In the genomic region with DNA sequence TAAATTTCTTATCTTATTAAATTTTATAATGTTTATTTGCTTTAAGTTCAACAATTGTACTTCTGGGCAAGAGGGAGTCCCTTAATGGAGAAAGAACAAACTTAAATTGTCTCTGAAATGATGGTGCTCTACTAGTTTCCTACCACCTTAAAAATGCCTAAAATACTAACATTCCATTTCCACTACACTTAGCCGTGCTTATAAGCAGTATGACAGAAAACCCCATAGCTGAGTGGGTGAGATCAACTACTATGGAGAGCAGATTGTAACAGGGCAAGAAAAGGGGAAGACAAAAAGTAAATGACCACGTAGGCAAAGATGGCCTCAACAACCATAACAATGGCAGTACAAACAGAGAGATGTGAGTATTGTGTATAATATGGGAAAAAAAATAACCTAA, we compare ENCODE assay signal across 29 cellular contexts.
"Had no signal": no experiment of that assay in that cellular context is flagged by ENCODE, and none has a peak within 500 bp of the region (broad histone marks: within the 10 kb centered on the region; RNA-seq: fewer than 3 reads in every experiment).

No MANE protein-coding gene starts in this region.

- H3K4me1 Mint-ChIP-seq: activated CD4-positive, alpha-beta memory T cell treated with anti-CD3 and anti-CD28 coated beads, Interleukin-2, amount 10 ng/mL, durations not matched to agents 7 days and 5 days had no signal

- H3K9me3 Mint-ChIP-seq: activated CD4-positive, alpha-beta memory T cell treated with anti-CD3 and anti-CD28 coated beads, Interleukin-2, amount 10 ng/mL, durations not matched to agents 7 days and 5 days; activated CD4-positive, alpha-beta T cell treated with anti-CD3 and anti-CD28 coated beads, Interleukin-2, amount 10 ng/mL, durations not matched to agents 7 days and 5 days; activated T-cell treated with anti-CD3 and anti-CD28 coated beads, Interleukin-2, amount 50 U/mL, for 24 hours; naive thymus-derived CD4-positive, alpha-beta T cell; stimulated activated naive B cell treated with anti-CD40 and anti-IgM and Interleukin-4, amounts not matched to agents 10 μg/mL and 1 μg/mL and 100 μg/mL, for 72 hours had no signal

- DNase-seq: activated CD4-positive, alpha-beta memory T cell treated with anti-CD3 and anti-CD28 coated beads, Interleukin-2, amount 10 ng/mL, durations not matched to agents 7 days and 5 days; activated CD4-positive, alpha-beta T cell treated with anti-CD3 and anti-CD28 coated beads, Interleukin-2, amount 10 ng/mL, durations not matched to agents 7 days and 5 days; activated CD4-positive, CD25-positive, alpha-beta regulatory T cell treated with anti-CD3 and anti-CD28 coated beads, Interleukin-2, amount 50 U/mL, for 72 hours; activated CD8-positive, alpha-beta memory T cell treated with anti-CD3 and anti-CD28 coated beads, Interleukin-2, amount 50 U/mL, for 48 hours; activated gamma-delta T cell; activated naive CD4-positive, alpha-beta T cell treated with anti-CD3 and anti-CD28 coated beads, Interleukin-2, amount 50 U/mL, for 16 hours; activated T-cell treated with anti-CD3 and anti-CD28 coated beads, Interleukin-2, amount 50 U/mL, for 24 hours; body of pancreas; cerebellar nuclear complex; islet precursor cell; left ventricle myocardium superior; midbrain; naive thymus-derived CD4-positive, alpha-beta T cell; nucleus accumbens; pancreas; retina; small intestine; stimulated activated CD4-positive, alpha-beta T cell treated with anti-CD3 and anti-CD28 coated beads, Interleukin-4, amount 100 ng/mL, for 4 hours; stimulated activated CD8-positive, alpha-beta memory T cell treated with anti-CD3 and anti-CD28 coated beads, Interleukin-4, amount 100 ng/mL, for 48 hours; stimulated activated naive B cell treated with anti-CD40 and anti-IgM and Interleukin-4, amounts not matched to agents 10 μg/mL and 1 μg/mL and 100 μg/mL, for 72 hours; tibial artery; upper lobe of right lung; WERI-Rb-1 had no signal

- ATAC-seq: body of pancreas; gastroesophageal sphincter; left ventricle myocardium superior; naive thymus-derived CD4-positive, alpha-beta T cell; pancreas; sciatic nerve; stimulated activated naive B cell treated with anti-CD40 and anti-IgM and Interleukin-4, amounts not matched to agents 10 μg/mL and 1 μg/mL and 100 μg/mL, for 72 hours; upper lobe of right lung had no signal

- H3K27ac Mint-ChIP-seq: activated CD4-positive, alpha-beta memory T cell treated with anti-CD3 and anti-CD28 coated beads, Interleukin-2, amount 10 ng/mL, durations not matched to agents 7 days and 5 days; activated CD4-positive, alpha-beta T cell treated with anti-CD3 and anti-CD28 coated beads, Interleukin-2, amount 10 ng/mL, durations not matched to agents 7 days and 5 days; activated T-cell treated with anti-CD3 and anti-CD28 coated beads, Interleukin-2, amount 50 U/mL, for 24 hours; stimulated activated naive B cell treated with anti-CD40 and anti-IgM and Interleukin-4, amounts not matched to agents 10 μg/mL and 1 μg/mL and 100 μg/mL, for 72 hours had no signal

- H3K27me3 ChIP-seq: body of pancreas, gastroesophageal sphincter, hepatocyte, pancreas, suprapubic skin, tibial artery, upper lobe of right lung had no signal

- H3K27me3 Mint-ChIP-seq: activated CD4-positive, alpha-beta memory T cell treated with anti-CD3 and anti-CD28 coated beads, Interleukin-2, amount 10 ng/mL, durations not matched to agents 7 days and 5 days; activated CD4-positive, alpha-beta T cell treated with anti-CD3 and anti-CD28 coated beads, Interleukin-2, amount 10 ng/mL, durations not matched to agents 7 days and 5 days; activated T-cell treated with anti-CD3 and anti-CD28 coated beads, Interleukin-2, amount 50 U/mL, for 24 hours; naive thymus-derived CD4-positive, alpha-beta T cell; stimulated activated naive B cell treated with anti-CD40 and anti-IgM and Interleukin-4, amounts not matched to agents 10 μg/mL and 1 μg/mL and 100 μg/mL, for 72 hours had no signal

- H3K4me3 ChIP-seq: body of pancreas, coronary artery, gastroesophageal sphincter, hepatocyte, pancreas, prostate gland, suprapubic skin, tibial artery, upper lobe of right lung had no signal

- H3K36me3 ChIP-seq: prostate gland had no signal

- H3K27ac ChIP-seq: body of pancreas, coronary artery, gastroesophageal sphincter, hepatocyte, pancreas, prostate gland, suprapubic skin, tibial artery, upper lobe of right lung, WERI-Rb-1 had no signal

- H3K4me1 ChIP-seq: gastroesophageal sphincter, prostate gland, suprapubic skin, tibial artery, upper lobe of right lung had no signal

- H3K9me3 ChIP-seq: body of pancreas, gastroesophageal sphincter, pancreas, prostate gland, suprapubic skin, tibial artery, upper lobe of right lung had no signal

- H3K4me3 Mint-ChIP-seq: activated CD4-positive, alpha-beta memory T cell treated with anti-CD3 and anti-CD28 coated beads, Interleukin-2, amount 10 ng/mL, durations not matched to agents 7 days and 5 days; activated CD4-positive, alpha-beta T cell treated with anti-CD3 and anti-CD28 coated beads, Interleukin-2, amount 10 ng/mL, durations not matched to agents 7 days and 5 days; activated T-cell treated with anti-CD3 and anti-CD28 coated beads, Interleukin-2, amount 50 U/mL, for 24 hours; naive thymus-derived CD4-positive, alpha-beta T cell; stimulated activated naive B cell treated with anti-CD40 and anti-IgM and Interleukin-4, amounts not matched to agents 10 μg/mL and 1 μg/mL and 100 μg/mL, for 72 hours had no signal
